In genomic region chr5:77638204-77638762, GRCh38 we compare ENCODE assay signal across 3 cellular contexts.
TF ChIP-seq lines count a peak whose summit lies in the region.

TSS of gene OTP (minus strand) at chr5:77638713. CDS start at chr5:77638549, 164 bp downstream.

TF ChIP-seq in SK-N-SH, 30 proteins besides CTCF, POLR2A, EP300 and RAD21:
- no peak for TF ChIP-seq FOXJ3 (CRISPR knock-in tag; IDR thresholded peaks at IDR 0.05)
- no peak for TF ChIP-seq SIN3A (IDR thresholded peaks at IDR 0.05; ENCODE audit: borderline replicate concordance, low read depth, low read length)
- TF ChIP-seq FOXM1 (IDR thresholded peaks at IDR 0.05; ENCODE audit: low read depth): no peak
- no peak for TF ChIP-seq EZH2phosphoT487 (IDR thresholded peaks at IDR 0.05; ENCODE audit: borderline replicate concordance, low read depth)
- no peak for TF ChIP-seq USF2 (IDR thresholded peaks at IDR 0.05; ENCODE audit: borderline replicate concordance, low read depth, low read length)
- TF ChIP-seq REST (IDR thresholded peaks at IDR 0.05; ENCODE audit: low read depth, low read length): no peak
- no peak for TF ChIP-seq JUND (IDR thresholded peaks at IDR 0.05)
- no peak for TF ChIP-seq RFX5 (IDR thresholded peaks at IDR 0.05; ENCODE audit: low read length)
- no peak for TF ChIP-seq TAF1 (IDR thresholded peaks at IDR 0.05; ENCODE audit: borderline replicate concordance, low read depth, low read length)
- TF ChIP-seq PBX3 (IDR thresholded peaks at IDR 0.05): no peak

TF ChIP-seq in SK-N-SH treated with all-trans-retinoic acid at 6 μM for 48 hours, 23 proteins besides CTCF, POLR2A, EP300 and RAD21:
- TF ChIP-seq ARNTL (CRISPR knock-in tag; IDR thresholded peaks at IDR 0.05; ENCODE audit: borderline replicate concordance, low read depth) (no peak), ZFP30 (CRISPR knock-in tag; IDR thresholded peaks at IDR 0.05) (no peak), RARB (CRISPR knock-in tag; IDR thresholded peaks at IDR 0.05) (no peak)

TF ChIP-seq in IMR-90, 13 proteins besides CTCF, POLR2A, EP300 and RAD21:
- no peak for TF ChIP-seq MXI1 (IDR thresholded peaks at IDR 0.05; ENCODE audit: borderline replicate concordance, low read depth, low read length)
- no peak for TF ChIP-seq CEBPB (IDR thresholded peaks at IDR 0.05; ENCODE audit: low read depth, low read length)
- no peak for TF ChIP-seq ELK1 (IDR thresholded peaks at IDR 0.05; ENCODE audit: borderline replicate concordance, low read depth, low read length)
- TF ChIP-seq RFX5 (IDR thresholded peaks at IDR 0.05; ENCODE audit: low read depth, low read length): no peak
- no peak for TF ChIP-seq USF2 (IDR thresholded peaks at IDR 0.05; ENCODE audit: low read depth, low read length)
- TF ChIP-seq MAZ (IDR thresholded peaks at IDR 0.05; ENCODE audit: borderline replicate concordance, low read depth, low read length): no peak
- no peak for TF ChIP-seq MAFK (IDR thresholded peaks at IDR 0.05; ENCODE audit: low read depth, low read length)
- TF ChIP-seq RCOR1 (IDR thresholded peaks at IDR 0.05; ENCODE audit: insufficient replicate concordance, low read length): no peak
